ENCODE assay signal across 9 cellular contexts in genomic region chr14:106556665-106557289, GRCh38.
DNase-seq lines count a peak whose midpoint lies in the region; ATAC-seq and TF ChIP-seq lines count a peak whose summit lies in the region.
"Had no signal": no experiment of that assay in that cellular context is flagged by ENCODE, and none has a peak within 500 bp of the region (broad histone marks: within the 10 kb centered on the region; RNA-seq: fewer than 3 reads in every experiment).

No MANE protein-coding gene starts in this region.

- H3K27ac Mint-ChIP-seq in stimulated activated naive CD8-positive, alpha-beta T cell treated with anti-CD3 and anti-CD28 coated beads, Interleukin-15, amount 100 ng/mL, for 72 hours, result no peak overlapping the region

- DNase-seq in DMS153 (lab: John Stamatoyannopoulos, UW) (peak; percentile 1), DMS153 treated with DMSO at 0.1 percent for 48 hours (lab: John Stamatoyannopoulos, UW; ENCODE audit: unreplicated experiment) (no peak), OCI-M1 (lab: John Stamatoyannopoulos, UW) (peak; percentile 54), GM19238 (ENCODE audit: insufficient read length, low spot score) (no peak)
- DNase-seq in activated T-cell treated with anti-CD3 and anti-CD28 coated beads, Interleukin-2, amount 50 U/mL, for 48 hours, result peak; percentile 88 to 90
- DNase-seq in stimulated activated naive CD8-positive, alpha-beta T cell treated with anti-CD3 and anti-CD28 coated beads, Interleukin-15, amount 100 ng/mL, for 72 hours, result peak; percentile 70 to 71

- peaks cover 0 to 3% (median 3%) of the 10 kb centered on the region in 4 donors for H3K27me3 ChIP-seq in liver (ENCODE audit: control insufficient read depth in 4 of 4, insufficient read depth in 4 of 4, low read length in 3 of 4)

- H3K4me3 Mint-ChIP-seq in stimulated activated naive CD8-positive, alpha-beta T cell treated with anti-CD3 and anti-CD28 coated beads, Interleukin-15, amount 100 ng/mL, for 72 hours, result no peak overlapping the region

- WGBS in liver, result 34% methylated on average over 13 of the region's 13 CpGs

- peaks cover 12% of the 10 kb centered on the region for H3K27me3 Mint-ChIP-seq in stimulated activated naive CD8-positive, alpha-beta T cell treated with anti-CD3 and anti-CD28 coated beads, Interleukin-15, amount 100 ng/mL, for 72 hours

- TF ChIP-seq CTCF in liver (IDR thresholded peaks at IDR 0.05; ENCODE audit: low read depth, low read length, missing input control), result peak; percentile 37

- H3K4me3 ChIP-seq in liver (ENCODE audit: low read depth in 1 of 3, low read length in 3 of 3), result no peak overlapping the region
- H3K4me3 ChIP-seq: A549 had no signal

- peak; percentile 10 to 60 for TF ChIP-seq RAD21 in liver (IDR thresholded peaks at IDR 0.05)

- no peaks in the 10 kb centered on the region for H3K9me3 Mint-ChIP-seq in stimulated activated naive CD8-positive, alpha-beta T cell treated with anti-CD3 and anti-CD28 coated beads, Interleukin-15, amount 100 ng/mL, for 72 hours

- H3K36me3 ChIP-seq in liver (ENCODE audit: control insufficient read depth in 4 of 4, insufficient read depth in 3 of 4, low read depth in 1 of 4, low read length in 3 of 4), result no peaks in the 10 kb centered on the region

- no peak for ATAC-seq in stimulated activated naive CD8-positive, alpha-beta T cell treated with anti-CD3 and anti-CD28 coated beads, Interleukin-15, amount 100 ng/mL, for 72 hours
- ATAC-seq in HG03378 (IDR thresholded peaks at IDR 0.05; ENCODE audit: unreplicated experiment), result no peak

- H3K27ac ChIP-seq in liver (ENCODE audit: low read depth in 1 of 2, low read length in 2 of 2), result no peak overlapping the region
- H3K27ac ChIP-seq: A549 had no signal

- H3K9ac ChIP-seq in liver (ENCODE audit: low read depth in 1 of 2, low read length in 2 of 2), result no peak overlapping the region

- no peaks in the 10 kb centered on the region for H3K4me1 Mint-ChIP-seq in stimulated activated naive CD8-positive, alpha-beta T cell treated with anti-CD3 and anti-CD28 coated beads, Interleukin-15, amount 100 ng/mL, for 72 hours

- H3K9me3 ChIP-seq in liver (ENCODE audit: control insufficient read depth in 4 of 4, low read length in 3 of 4), result no peaks in the 10 kb centered on the region
- H3K9me3 ChIP-seq: A549 had no signal

- no peaks in the 10 kb centered on the region for H3K4me1 ChIP-seq in liver (ENCODE audit: control insufficient read depth in 4 of 4, insufficient read depth in 4 of 4, low read length in 3 of 4)
- H3K4me1 ChIP-seq: A549 had no signal

TF ChIP-seq in liver, 16 proteins besides CTCF, POLR2A, EP300 and RAD21:
- TF ChIP-seq MAX (IDR thresholded peaks at IDR 0.05), result no peak
- no peak for TF ChIP-seq REST (IDR thresholded peaks at IDR 0.05)
- no peak for TF ChIP-seq ATF3 (IDR thresholded peaks at IDR 0.05)
- no peak for TF ChIP-seq FOXA2 (IDR thresholded peaks at IDR 0.05)
- no peak for TF ChIP-seq FOXA1 (IDR thresholded peaks at IDR 0.05)
- TF ChIP-seq YY1 (IDR thresholded peaks at IDR 0.05), result no peak
- no peak for TF ChIP-seq ZBTB33 (IDR thresholded peaks at IDR 0.05)
- TF ChIP-seq EGR1 (IDR thresholded peaks at IDR 0.05; ENCODE audit: low read depth in 2 of 2), result no peak
- TF ChIP-seq RXRA (IDR thresholded peaks at IDR 0.05), result no peak
- no peak for TF ChIP-seq HNF4G (IDR thresholded peaks at IDR 0.05)
- no peak for TF ChIP-seq JUND (IDR thresholded peaks at IDR 0.05)
- no peak for TF ChIP-seq NR2F2 (IDR thresholded peaks at IDR 0.05)
- no peak for TF ChIP-seq HNF4A (conservative IDR thresholded peaks at IDR 0.05)
- TF ChIP-seq TAF1 (conservative IDR thresholded peaks at IDR 0.05), result no peak
- TF ChIP-seq GABPA (IDR thresholded peaks at IDR 0.05 in 1 of 2, conservative IDR thresholded peaks at IDR 0.05 in 1 of 2), result no peak
- TF ChIP-seq SP1 (IDR thresholded peaks at IDR 0.05), result no peak
TF ChIP-seq in liver: peak in this region for 0.

Comparison
In these comparisons a context has a peak if more than half of its experiments do, and no peak if none do; other contexts are left out.
1. DNase-seq: peak in DMS153 (single experiment), OCI-M1 (single experiment), activated T-cell treated with anti-CD3 and anti-CD28 coated beads, Interleukin-2, amount 50 U/mL, for 48 hours (2 of 2) and stimulated activated naive CD8-positive, alpha-beta T cell treated with anti-CD3 and anti-CD28 coated beads, Interleukin-15, amount 100 ng/mL, for 72 hours (2 of 2); none in DMS153 treated with DMSO at 0.1 percent for 48 hours (single experiment) and GM19238 (single experiment).